In the genomic region with DNA sequence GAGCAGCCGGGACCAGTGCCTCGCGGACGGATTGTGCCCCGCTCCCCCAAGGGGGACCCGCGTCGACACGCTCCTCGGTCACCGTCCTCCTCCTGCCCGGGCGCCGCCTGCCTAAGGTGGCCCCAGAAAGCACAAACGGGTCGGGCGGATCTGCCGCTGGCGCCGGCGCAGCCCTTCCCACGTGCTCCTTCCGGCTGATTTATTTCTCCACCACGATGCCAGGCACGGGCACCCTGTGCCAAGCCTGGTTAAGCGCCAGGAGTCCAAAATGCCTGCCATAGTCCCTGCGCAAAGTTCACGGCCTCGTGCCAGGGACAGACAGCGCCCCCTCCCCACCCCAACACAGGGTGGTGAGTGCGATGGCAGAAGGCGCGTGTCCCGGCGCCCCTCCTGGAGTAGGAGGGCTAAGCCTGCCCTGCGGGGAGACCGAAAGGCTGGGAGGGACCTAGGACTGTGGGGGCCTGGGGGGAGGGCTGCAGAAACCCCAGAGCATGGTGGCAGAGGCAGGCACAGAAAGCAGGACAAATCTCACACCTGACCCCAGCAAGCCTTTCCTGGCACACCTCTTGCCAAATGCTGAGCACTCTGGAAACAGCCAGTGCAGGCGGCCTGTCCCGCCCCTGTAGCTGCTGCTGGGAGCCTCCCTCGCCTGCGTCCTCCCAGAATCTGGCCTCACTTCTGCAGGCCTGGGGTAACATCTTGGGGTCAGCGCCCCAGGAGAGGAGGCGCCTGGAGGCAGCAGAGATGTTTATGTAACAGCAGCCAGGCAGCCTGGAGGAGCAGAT, we compare ENCODE assay signal across 8 cellular contexts. TPM values are rescaled to one million over a fixed set of nuclear protein-coding genes. Genes with fewer than 3 reads are reported as not detected.
DNase-seq lines count a peak whose midpoint lies in the region; ATAC-seq and TF ChIP-seq lines count a peak whose summit lies in the region.

No MANE protein-coding gene starts in this region.

- no peaks in the 10 kb centered on the region for H3K9me3 ChIP-seq in muscle layer of duodenum (ENCODE audit: control insufficient read depth in 1 of 2, low read length in 2 of 2)
- H3K9me3 ChIP-seq in tibial artery = no peaks in the 10 kb centered on the region

- H3K36me3 ChIP-seq in muscle layer of duodenum (ENCODE audit: control insufficient read depth in 1 of 2, insufficient read depth in 2 of 2, low read length in 2 of 2) (peaks cover 0 to 10% of the 10 kb centered on the region in 2 donors), tibial artery (peaks cover 0 to 14% (median 4%) of the 10 kb centered on the region in 3 donors)

- H3K4me1 ChIP-seq in muscle layer of duodenum (ENCODE audit: control insufficient read depth in 1 of 2, insufficient read depth in 2 of 2, low read length in 2 of 2) (peaks cover 16 to 71% of the 10 kb centered on the region in 2 donors), tibial artery (peaks cover 4 to 82% (median 74%) of the 10 kb centered on the region in 4 donors)

- ATAC-seq in GM21447 (IDR thresholded peaks at IDR 0.05; ENCODE audit: unreplicated experiment) (peak; percentile 2), esophagus mucosa (peak; percentile 48)
- ATAC-seq in activated T-cell treated with anti-CD3 and anti-CD28 coated beads, Interleukin-2, amount 50 U/mL, for 4 hours = peak; percentile 3 to 11

- H3K9me3 Mint-ChIP-seq in activated T-cell treated with anti-CD3 and anti-CD28 coated beads, Interleukin-2, amount 50 U/mL, for 4 hours = no peaks in the 10 kb centered on the region

- peaks cover 6% of the 10 kb centered on the region for H3K36me3 Mint-ChIP-seq in activated T-cell treated with anti-CD3 and anti-CD28 coated beads, Interleukin-2, amount 50 U/mL, for 4 hours (ENCODE audit: insufficient read depth)

- peaks cover 34% of the 10 kb centered on the region for H3K4me1 Mint-ChIP-seq in activated T-cell treated with anti-CD3 and anti-CD28 coated beads, Interleukin-2, amount 50 U/mL, for 4 hours (ENCODE audit: low read depth)

- H3K4me3 ChIP-seq in AG10803 (ENCODE audit: low read length) (peak overlapping the region; percentile 57), muscle layer of duodenum (ENCODE audit: low read depth in 1 of 2, low read length in 2 of 2) (peak overlapping the region; percentile 42 to 74), tibial artery (peak overlapping the region; percentile 73 to 99)

- H3K27me3 ChIP-seq in muscle layer of duodenum (ENCODE audit: low read depth, low read length) (no peaks in the 10 kb centered on the region), tibial artery (no peaks in the 10 kb centered on the region)

- intact Hi-C loops in tibial artery (cut with DNase I; ENCODE audit: low total_unique reads) = no loop called here

- H3K4me3 Mint-ChIP-seq in activated T-cell treated with anti-CD3 and anti-CD28 coated beads, Interleukin-2, amount 50 U/mL, for 4 hours = peak overlapping the region; percentile 77

- DNase-seq in AG10803 (ENCODE audit: low read depth) (peak; percentile 38), NCI-H446 (lab: John Stamatoyannopoulos, UW) (peak; percentile 15 to 68), tibial artery (peak; percentile 80 to 96), HPDE6-E6E7 (ENCODE audit: extremely low spot score) (no peak)
- peak; percentile 32 for DNase-seq in activated T-cell treated with anti-CD3 and anti-CD28 coated beads, Interleukin-2, amount 50 U/mL, for 4 hours

- TF ChIP-seq CTCF in AG10803 (conservative IDR thresholded peaks at IDR 0.05; ENCODE audit: low read length) (no peak), tibial artery (IDR thresholded peaks at IDR 0.05) (no peak)

- no peaks in the 10 kb centered on the region for H3K27me3 Mint-ChIP-seq in activated T-cell treated with anti-CD3 and anti-CD28 coated beads, Interleukin-2, amount 50 U/mL, for 4 hours (ENCODE audit: low read depth)

- H3K27ac ChIP-seq in muscle layer of duodenum (ENCODE audit: low read length) = peak overlapping the region; percentile 45
- peak overlapping the region; percentile 95 to 98 for H3K27ac ChIP-seq in tibial artery

RNA-seq across cellular contexts. Expression of gene NOTCH1, which starts 1.0 kb away (rescaled TPM):
- total RNA-seq in activated T-cell treated with anti-CD3 and anti-CD28 coated beads, Interleukin-2, amount 50 U/mL, for 4 hours = 100 to 1,000 TPM; 124 to 128 (median 125) TPM
- total RNA-seq in esophagus mucosa = 30.6 TPM
